21 cellular contexts compared by ENCODE assay signal in genomic region chr4:101651778-101652177, GRCh38.
DNase-seq lines count a peak whose midpoint lies in the region; ATAC-seq lines count a peak whose summit lies in the region.
"Had no signal": no experiment of that assay in that cellular context is flagged by ENCODE, and none has a peak within 500 bp of the region (broad histone marks: within the 10 kb centered on the region; RNA-seq: fewer than 3 reads in every experiment).

No MANE protein-coding gene starts in this region.

- ATAC-seq in left cardiac atrium, result peak; percentile 77 to 96
- no peak for ATAC-seq in GM21619 (IDR thresholded peaks at IDR 0.05; ENCODE audit: unreplicated experiment)
- ATAC-seq in HG03139 (IDR thresholded peaks at IDR 0.05; ENCODE audit: unreplicated experiment), result no peak
- ATAC-seq: GM12878 had no signal

- DNase-seq in NCI-H2171 treated with DMSO at 0.1 percent for 48 hours (lab: John Stamatoyannopoulos, UW) (peak; percentile 32), NCI-H2171 (lab: John Stamatoyannopoulos, UW) (no peak), RKO (ENCODE audit: low spot score) (peak; percentile 3), left cardiac atrium (peak; percentile 29), globus pallidus (ENCODE audit: low spot score) (no peak)
- DNase-seq in NK-92 treated with Interleukin-12 subunit alpha and Interleukin-12 subunit beta, amount 100 ng/mL, for 24 hours (lab: John Stamatoyannopoulos, UW), result no peak
- DNase-seq: activated B cell treated with CpG ODN at 0.5 μM for 24 hours; activated T-cell treated with anti-CD3 and anti-CD28 coated beads, Interleukin-2, amount 50 U/mL, for 48 hours; brain microvascular endothelial cell; C1 segment of cervical spinal cord; cortex of kidney; foreskin fibroblast; NCI-H1930; NCI-H748 treated with DMSO at 0.1 percent for 48 hours; PC-9; posterior cingulate gyrus; spleen; stimulated activated CD4-positive, alpha-beta T cell treated with anti-CD3 and anti-CD28 coated beads, Interleukin-4, amount 100 ng/mL, for 4 hours had no signal

- intact Hi-C loops in left cardiac atrium (cut with DNase I), result no loop called here

Comparison
In these comparisons a context has a peak if more than half of its experiments do, and no peak if none do; other contexts are left out.
1. DNase-seq: peak in NCI-H2171 treated with DMSO at 0.1 percent for 48 hours (single experiment), RKO (single experiment) and left cardiac atrium (single experiment); none in NCI-H2171 (single experiment), NK-92 treated with Interleukin-12 subunit alpha and Interleukin-12 subunit beta, amount 100 ng/mL, for 24 hours (single experiment) and globus pallidus (single experiment).
2. ATAC-seq: peak in left cardiac atrium (2 of 2); none in GM21619 (single experiment) and HG03139 (single experiment).